ENCODE assay signal across 8 cellular contexts in genomic region chr6:149318581-149319286, GRCh38. TPM values are rescaled to one million over a fixed set of nuclear protein-coding genes. Genes with fewer than 3 reads are reported as not detected.
DNase-seq lines count a peak whose midpoint lies in the region; ATAC-seq and TF ChIP-seq lines count a peak whose summit lies in the region.

No MANE protein-coding gene starts in this region.

- H3K27ac Mint-ChIP-seq in brain, result peak overlapping the region; percentile 87 to 95 (median 92)

- no peaks in the 10 kb centered on the region for H3K36me3 ChIP-seq in thymus (ENCODE audit: control insufficient read depth, insufficient read depth)

- peak; percentile 54 for DNase-seq in NCI-H146 (lab: John Stamatoyannopoulos, UW)
- no peak for DNase-seq in NCI-H146 treated with DMSO at 0.1 percent for 48 hours (lab: John Stamatoyannopoulos, UW; ENCODE audit: unreplicated experiment)
- DNase-seq in NCI-H526 treated with DMSO at 0.1 percent for 48 hours (lab: John Stamatoyannopoulos, UW), result peak; percentile 37
- DNase-seq in lower leg skin (ENCODE audit: low spot score in 2 of 2), result no peak
- no peak for DNase-seq in AG20443 (ENCODE audit: low spot score)

- peaks cover 5% of the 10 kb centered on the region for H3K4me1 ChIP-seq in thymus (ENCODE audit: control insufficient read depth, insufficient read depth, low read length)

- no peaks in the 10 kb centered on the region for H3K9me3 Mint-ChIP-seq in brain

- H3K27me3 Mint-ChIP-seq in brain, result peaks cover 4% of the 10 kb centered on the region

- H3K27me3 ChIP-seq in thymus (ENCODE audit: control insufficient read depth, insufficient read depth), result no peaks in the 10 kb centered on the region

- no peaks in the 10 kb centered on the region for H3K9me3 ChIP-seq in thymus (ENCODE audit: control insufficient read depth)

- peak; percentile 22 for ATAC-seq in GM21529 (IDR thresholded peaks at IDR 0.05; ENCODE audit: unreplicated experiment)

- no peaks in the 10 kb centered on the region for H3K36me3 Mint-ChIP-seq in brain

- no peak for TF ChIP-seq POLR2A in lower leg skin (IDR thresholded peaks at IDR 0.05)

- H3K4me1 Mint-ChIP-seq in brain, result peaks cover 67% of the 10 kb centered on the region

- H3K27ac ChIP-seq in thymus (ENCODE audit: low read depth), result peak overlapping the region; percentile 98

- 5% methylated on average over 14 of the region's 14 CpGs for whole genome bisulfite sequencing in lower leg skin, 2 donors
- WGBS in thymus, result 3% methylated on average over 14 of the region's 14 CpGs

- intact Hi-C loops in lower leg skin (cut with DNase I; ENCODE audit: low total_unique reads), result no loop called here

- peak overlapping the region; percentile 13 for H3K4me3 ChIP-seq in lower leg skin (ENCODE audit: low read depth, poor library complexity, severe bottlenecking)
- peak overlapping the region; percentile 94 for H3K4me3 ChIP-seq in thymus (ENCODE audit: low read length)

- peak overlapping the region; percentile 88 to 94 (median 93) for H3K4me3 Mint-ChIP-seq in brain

- TF ChIP-seq CTCF in brain (conservative IDR thresholded peaks at IDR 0.05) (no peak), lower leg skin (IDR thresholded peaks at IDR 0.05) (no peak)

RNA-seq across cellular contexts. Expression of gene TAB2, which starts 1.2 kb away (rescaled TPM):
- polyA plus RNA-seq in brain (ENCODE audit: insufficient read depth, low read depth, low replicate concordance) (33.5 TPM), thymus (34.3 TPM)
- total RNA-seq in lower leg skin, result 10 to 100 TPM; 32.5 to 71.4 (median 43.8) TPM

Comparison
In these comparisons a context has a peak if more than half of its experiments do, and no peak if none do; other contexts are left out.
1. DNase-seq: peak in NCI-H146 (single experiment) and NCI-H526 treated with DMSO at 0.1 percent for 48 hours (single experiment); none in NCI-H146 treated with DMSO at 0.1 percent for 48 hours (single experiment), lower leg skin (0 of 2) and AG20443 (single experiment).